19 cellular contexts compared by ENCODE assay signal in genomic region chr17:53166736-53167135, GRCh38.
"Had no signal": no experiment of that assay in that cellular context is flagged by ENCODE, and none has a peak within 500 bp of the region (broad histone marks: within the 10 kb centered on the region; RNA-seq: fewer than 3 reads in every experiment).

No MANE protein-coding gene starts in this region.

- DNase-seq: stimulated activated CD4-positive, alpha-beta T cell treated with anti-CD3 and anti-CD28 coated beads, Interleukin-2, amount 100 ng/mL, for 48 hours; stimulated activated CD4-positive, alpha-beta T cell treated with anti-CD3 and anti-CD28 coated beads, Interleukin-4, amount 100 ng/mL, for 1 hour; stimulated activated CD4-positive, alpha-beta T cell treated with anti-CD3 and anti-CD28 coated beads, Interleukin-4, amount 100 ng/mL, for 24 hours; stimulated activated CD4-positive, alpha-beta T cell treated with anti-CD3 and anti-CD28 coated beads, Interleukin-4, amount 100 ng/mL, for 4 hours; stimulated activated naive B cell treated with anti-CD40 and anti-IgM and Interleukin-4, amounts not matched to agents 10 μg/mL and 1 μg/mL and 100 μg/mL, for 72 hours; stimulated activated naive CD4-positive, alpha-beta T cell; stimulated activated naive CD4-positive, alpha-beta T cell treated with Interleukin-2 at 50 U/mL for 16 hours; stimulated activated naive CD8-positive, alpha-beta T cell treated with anti-CD3 and anti-CD28 coated beads, Interleukin-15, amount 100 ng/mL, for 72 hours; stimulated activated naive CD8-positive, alpha-beta T cell treated with anti-CD3 and anti-CD28 coated beads, Interleukin-15, Interleukin-2, amounts not matched to agents 100 U/mL and 50 U/mL, for 24 hours; stomach; substantia nigra; testis; thyroid gland; tibial artery; transverse colon; trophoblast cell; upper lobe of left lung; upper lobe of right lung; uterus had no signal
